ENCODE assay signal across 32 cellular contexts in genomic region chr15:91824256-91824655, GRCh38. TPM values are rescaled to one million over a fixed set of nuclear protein-coding genes. Genes with fewer than 3 reads are reported as not detected.
DNase-seq lines count a peak whose midpoint lies in the region; ATAC-seq and TF ChIP-seq lines count a peak whose summit lies in the region.
"Had no signal": no experiment of that assay in that cellular context is flagged by ENCODE, and none has a peak within 500 bp of the region (broad histone marks: within the 10 kb centered on the region; RNA-seq: fewer than 3 reads in every experiment).

No MANE protein-coding gene starts in this region.

- no peak overlapping the region for H3K4me3 ChIP-seq in heart left ventricle
- H3K4me3 ChIP-seq: A549, breast epithelium, mucosa of descending colon, ovary, PC-9, smooth muscle cell had no signal

- TF ChIP-seq POLR2A in heart left ventricle (IDR thresholded peaks at IDR 0.05), result no peak

- peaks cover 10% of the 10 kb centered on the region for H3K4me1 Mint-ChIP-seq in mesothelial cell of epicardium
- no peaks in the 10 kb centered on the region for H3K4me1 Mint-ChIP-seq in activated naive CD4-positive, alpha-beta T cell treated with anti-CD3 and anti-CD28 coated beads for 36 hours (ENCODE audit: low read depth)
- H3K4me1 Mint-ChIP-seq in CD14-positive monocyte, result no peaks in the 10 kb centered on the region

- H3K27ac ChIP-seq in heart left ventricle, result peak overlapping the region in 11 of 12 donors; percentile 44 to 94 (median 76)
- H3K27ac ChIP-seq: A549, breast epithelium, ovary, PC-9 had no signal

- intact Hi-C loops in heart left ventricle (cut with DNase I) (no loop called here), CD14-positive monocyte (cut with micrococcal nuclease) (no loop called here)
- intact Hi-C loops in activated naive CD4-positive, alpha-beta T cell treated with anti-CD3 and anti-CD28 coated beads for 36 hours (cut with micrococcal nuclease), result no loop called here

- H3K36me3 Mint-ChIP-seq in mesothelial cell of epicardium, result no peaks in the 10 kb centered on the region
- no peaks in the 10 kb centered on the region for H3K36me3 Mint-ChIP-seq in activated naive CD4-positive, alpha-beta T cell treated with anti-CD3 and anti-CD28 coated beads for 36 hours (ENCODE audit: low read depth)
- H3K36me3 Mint-ChIP-seq in CD14-positive monocyte, result no peaks in the 10 kb centered on the region
- H3K36me3 Mint-ChIP-seq: CD8-positive, alpha-beta T cell; natural killer cell treated with Interleukin-12 subunit alpha and Interleukin-12 subunit beta and Interleukin-15 and Interleukin-18, amount 100 ng/mL, for 72 hours had no signal

- H3K4me3 Mint-ChIP-seq in mesothelial cell of epicardium, result no peak overlapping the region
- no peak overlapping the region for H3K4me3 Mint-ChIP-seq in activated naive CD4-positive, alpha-beta T cell treated with anti-CD3 and anti-CD28 coated beads for 36 hours
- no peak overlapping the region for H3K4me3 Mint-ChIP-seq in CD14-positive monocyte
- H3K4me3 Mint-ChIP-seq: activated CD8-positive, alpha-beta T cell treated with anti-CD3 and anti-CD28 coated beads for 36 hours; CD8-positive, alpha-beta T cell; natural killer cell treated with Interleukin-12 subunit alpha and Interleukin-12 subunit beta and Interleukin-15 and Interleukin-18, amount 100 ng/mL, for 72 hours; T-helper 2 cell treated with Interferon-gamma antibody and Interleukin-4, amounts not matched to agents 5 μg/mL and 100 μg/mL, for 36 hours had no signal

- H3K9me3 Mint-ChIP-seq in mesothelial cell of epicardium (no peaks in the 10 kb centered on the region), CD14-positive monocyte (peaks cover 0 to 6% (median 0%) of the 10 kb centered on the region in 7 donors)
- H3K9me3 Mint-ChIP-seq in activated naive CD4-positive, alpha-beta T cell treated with anti-CD3 and anti-CD28 coated beads for 36 hours, result no peaks in the 10 kb centered on the region
- H3K9me3 Mint-ChIP-seq: activated CD8-positive, alpha-beta T cell treated with anti-CD3 and anti-CD28 coated beads for 36 hours; CD8-positive, alpha-beta T cell; natural killer cell treated with Interleukin-12 subunit alpha and Interleukin-12 subunit beta and Interleukin-15 and Interleukin-18, amount 100 ng/mL, for 72 hours; T-helper 2 cell treated with Interferon-gamma antibody and Interleukin-4, amounts not matched to agents 5 μg/mL and 100 μg/mL, for 36 hours had no signal

- TF ChIP-seq CTCF in heart left ventricle (IDR thresholded peaks at IDR 0.05), result no peak
- no peak for TF ChIP-seq CTCF in mesothelial cell of epicardium (IDR thresholded peaks at IDR 0.05; ENCODE audit: unreplicated experiment)
- TF ChIP-seq CTCF in CD14-positive monocyte (IDR thresholded peaks at IDR 0.05), result no peak

- no peaks in the 10 kb centered on the region for H3K27me3 ChIP-seq in heart left ventricle
- H3K27me3 ChIP-seq: breast epithelium, ovary had no signal

- H3K9me3 ChIP-seq in heart left ventricle, result peaks cover 0 to 4% (median 0%) of the 10 kb centered on the region in 12 donors
- H3K9me3 ChIP-seq: A549, breast epithelium, mucosa of descending colon, ovary had no signal

- CTCF ChIA-PET in activated naive CD4-positive, alpha-beta T cell treated with anti-CD3 and anti-CD28 coated beads for 36 hours (lab: Charles Lee), result no interaction called here

- H3K36me3 ChIP-seq in heart left ventricle, result no peaks in the 10 kb centered on the region
- H3K36me3 ChIP-seq: breast epithelium, ovary had no signal

- peak; percentile 31 for DNase-seq in Ammon's horn (ENCODE audit: low spot score)
- peak; percentile 6 for DNase-seq in RPMI7951 (ENCODE audit: low read depth)
- peak in 4 of 5 donors; percentile 72 to 77 (median 74) for DNase-seq in heart left ventricle
- DNase-seq in mesothelial cell of epicardium (ENCODE audit: low spot score in 2 of 2, unreplicated experiment in 2 of 2), result no peak
- DNase-seq in activated naive CD4-positive, alpha-beta T cell treated with anti-CD3 and anti-CD28 coated beads for 36 hours, result no peak
- no peak for DNase-seq in AG20443 (ENCODE audit: low spot score)
- DNase-seq in CD14-positive monocyte (ENCODE audit: low spot score), result no peak
- DNase-seq: activated CD4-positive, alpha-beta T cell treated with anti-CD3 and anti-CD28 coated beads for 1 hour; activated CD8-positive, alpha-beta memory T cell treated with anti-CD3 and anti-CD28 coated beads, Interleukin-2, amount 50 U/mL, for 48 hours; activated CD8-positive, alpha-beta T cell treated with anti-CD3 and anti-CD28 coated beads for 36 hours; activated naive CD4-positive, alpha-beta T cell treated with anti-CD3 and anti-CD28 coated beads, Interleukin-2, amount 50 U/mL, for 16 hours; AML-193; CD8-positive, alpha-beta T cell; DMS153; GOT3; islet precursor cell; mucosa of descending colon; NCI-H1092; NCI-H187; NCI-H2171; NCI-H510A treated with DMSO at 0.1 percent for 48 hours; NK-92 treated with Interleukin-12 subunit alpha and Interleukin-12 subunit beta, amount 100 ng/mL, for 24 hours; PC-9; SIG-M5; stimulated activated naive CD4-positive, alpha-beta T cell treated with Interleukin-2 at 50 U/mL for 16 hours had no signal

- H3K27ac Mint-ChIP-seq in mesothelial cell of epicardium (peak overlapping the region; percentile 52), CD14-positive monocyte (no peak overlapping the region)
- no peak overlapping the region for H3K27ac Mint-ChIP-seq in activated naive CD4-positive, alpha-beta T cell treated with anti-CD3 and anti-CD28 coated beads for 36 hours
- H3K27ac Mint-ChIP-seq: activated CD8-positive, alpha-beta T cell treated with anti-CD3 and anti-CD28 coated beads for 36 hours; CD8-positive, alpha-beta T cell; natural killer cell treated with Interleukin-12 subunit alpha and Interleukin-12 subunit beta and Interleukin-15 and Interleukin-18, amount 100 ng/mL, for 72 hours; T-helper 2 cell treated with Interferon-gamma antibody and Interleukin-4, amounts not matched to agents 5 μg/mL and 100 μg/mL, for 36 hours had no signal

- peaks cover 9% of the 10 kb centered on the region for H3K27me3 Mint-ChIP-seq in mesothelial cell of epicardium (ENCODE audit: low read depth)
- H3K27me3 Mint-ChIP-seq in activated naive CD4-positive, alpha-beta T cell treated with anti-CD3 and anti-CD28 coated beads for 36 hours (ENCODE audit: low read depth), result no peaks in the 10 kb centered on the region
- peaks cover 0 to 2% (median 2%) of the 10 kb centered on the region in 3 donors for H3K27me3 Mint-ChIP-seq in CD14-positive monocyte (ENCODE audit: low read depth in 3 of 3)

- 25 to 38% (median 26%) methylated on average over 3 of the region's 3 CpGs for WGBS in heart left ventricle, 4 donors

- peak; percentile 95 to 98 (median 96) for ATAC-seq in heart left ventricle
- ATAC-seq in HG02759 (IDR thresholded peaks at IDR 0.05; ENCODE audit: unreplicated experiment), result no peak
- ATAC-seq: A549; activated CD8-positive, alpha-beta T cell treated with anti-CD3 and anti-CD28 coated beads for 36 hours; CD8-positive, alpha-beta T cell; mucosa of descending colon; natural killer cell treated with Interleukin-12 subunit alpha and Interleukin-12 subunit beta and Interleukin-15 and Interleukin-18, amount 100 ng/mL, for 72 hours had no signal

- peaks cover 0 to 24% (median 2%) of the 10 kb centered on the region in 12 donors for H3K4me1 ChIP-seq in heart left ventricle
- H3K4me1 ChIP-seq: A549, breast epithelium had no signal

RNA-seq across cellular contexts. Expression of gene SLCO3A1, which starts 29.3 kb away (rescaled TPM):
- 1.7 and 1.9 TPM in 2 replicates for total RNA-seq in RPMI7951 (2014; rRNA removed; shearing (Covaris generic))
- total RNA-seq in heart left ventricle (10 to 100 TPM; 26.3 to 64.2 (median 50.2) TPM), mesothelial cell of epicardium (1.9 to 2.2 TPM (median 1.9 TPM) in 3 replicates)
- polyA plus RNA-seq in heart left ventricle (10 to 100 TPM; 38.9 to 59.6 TPM), CD14-positive monocyte (10 to 100 TPM; 53.7 to 62.8 TPM)
- total RNA-seq in activated naive CD4-positive, alpha-beta T cell treated with anti-CD3 and anti-CD28 coated beads for 36 hours, result 1 to 10 TPM; 3.1 to 3.3 TPM

Comparison
In these comparisons a context has a peak if more than half of its experiments do, and no peak if none do; other contexts are left out.
1. DNase-seq: peak in Ammon's horn (single experiment), RPMI7951 (single experiment) and heart left ventricle (4 of 5); none in mesothelial cell of epicardium (0 of 2), activated naive CD4-positive, alpha-beta T cell treated with anti-CD3 and anti-CD28 coated beads for 36 hours (single experiment), AG20443 (single experiment) and CD14-positive monocyte (single experiment).